In genomic region chr5:142655339-142656267, GRCh38 we compare ENCODE assay signal across 8 cellular contexts. TPM values are rescaled to one million over a fixed set of nuclear protein-coding genes. Genes with fewer than 3 reads are reported as not detected.
A peak's percentile ranks its signal among the peaks of the same experiment; 100 is the strongest.
DNase-seq lines count a peak whose midpoint lies in the region; ATAC-seq, FAIRE-seq and TF ChIP-seq lines count a peak whose summit lies in the region.

No MANE protein-coding gene starts in this region.

- BruUV-seq in OCI-LY7 (replicated peaks; lab: Mats Ljungman, UMichigan) = no TSS peak

- H4K20me1 ChIP-seq in OCI-LY7 (ENCODE audit: insufficient read depth, low read length) = no peaks in the 10 kb centered on the region

- no peak overlapping the region for H3K4me2 ChIP-seq in OCI-LY7 (ENCODE audit: low read length)

- no peak overlapping the region for H3K4me3 ChIP-seq in OCI-LY7 (ENCODE audit: low read depth, low read length, poor library complexity, severe bottlenecking)
- H3K4me3 ChIP-seq in naive thymus-derived CD4-positive, alpha-beta T cell (ENCODE audit: low read length) = no peak overlapping the region

- peak; percentile 43 for FAIRE-seq in A204.1 (lab: Jason Lieb, UNC)

- peak; percentile 78 for DNase-seq in HPDE6-E6E7 (ENCODE audit: extremely low spot score)
- peak; percentile 62 for DNase-seq in OCI-LY7 (ENCODE audit: low spot score)
- DNase-seq in activated T-cell treated with anti-CD3 and anti-CD28 coated beads for 48 hours (ENCODE audit: low read depth) = peak; percentile 72
- peak; percentile 26 to 76 (median 61) for DNase-seq in naive thymus-derived CD4-positive, alpha-beta T cell

- intact Hi-C loops in OCI-LY7 (cut with micrococcal nuclease; ENCODE audit: unreplicated experiment) = loop anchor here (1.0 to 5.0 kb wide), 2 partner anchors 44 to 227 kb away; no protein-coding TSS in a partner anchor
- intact Hi-C loops in naive thymus-derived CD4-positive, alpha-beta T cell (cut with micrococcal nuclease) = loop anchor here (1.0 to 5.0 kb wide), 8 partner anchors 44 to 503 kb away; no protein-coding TSS in a partner anchor

- no peaks in the 10 kb centered on the region for H3K36me3 ChIP-seq in OCI-LY7 (ENCODE audit: insufficient read depth, low read length)
- H3K36me3 ChIP-seq in naive thymus-derived CD4-positive, alpha-beta T cell (ENCODE audit: control insufficient read depth in 2 of 3, insufficient read depth in 3 of 3, low read length in 3 of 3) = no peaks in the 10 kb centered on the region

- ATAC-seq in GM18519 (IDR thresholded peaks at IDR 0.05; ENCODE audit: low FRiP score, unreplicated experiment) (peak; percentile 59), esophagus mucosa (peak; percentile 85)
- ATAC-seq in naive thymus-derived CD4-positive, alpha-beta T cell = peak; percentile 90
- ATAC-seq in stimulated activated memory B cell treated with anti-CD40 and anti-IgM and Interleukin-4, amounts not matched to agents 10 μg/mL and 1 μg/mL and 100 μg/mL, for 72 hours = peak; percentile 56

- H2AFZ ChIP-seq in OCI-LY7 (ENCODE audit: low read length) = no peak overlapping the region

- H3K79me2 ChIP-seq in OCI-LY7 (ENCODE audit: insufficient read depth, low read depth, low read length) = no peaks in the 10 kb centered on the region

- no peak overlapping the region for H3K27ac ChIP-seq in OCI-LY7 (ENCODE audit: low read depth, low read length, poor library complexity, severe bottlenecking)
- H3K27ac ChIP-seq in naive thymus-derived CD4-positive, alpha-beta T cell (ENCODE audit: low read depth, low read length) = no peak overlapping the region

- CTCF ChIA-PET in OCI-LY7 (lab: Charles Lee; ENCODE audit: unreplicated experiment) = interaction anchor here (0.6 kb wide), 2 partner anchors 53 to 1089 kb away, joined by 3 read pairs; no protein-coding TSS in a partner anchor
- CTCF ChIA-PET in naive thymus-derived CD4-positive, alpha-beta T cell (lab: Charles Lee) = interaction anchor here (0.5 to 1.3 kb wide), 9 partner anchors 10 to 503 kb away, joined by 3 to 6 read pairs (median 3); no protein-coding TSS in a partner anchor

- no peaks in the 10 kb centered on the region for H3K4me1 ChIP-seq in OCI-LY7 (ENCODE audit: insufficient read depth, low read length, poor library complexity, severe bottlenecking)
- H3K4me1 ChIP-seq in naive thymus-derived CD4-positive, alpha-beta T cell (ENCODE audit: control insufficient read depth in 2 of 2, insufficient read depth in 2 of 2, low read length in 2 of 2) = no peaks in the 10 kb centered on the region

- TF ChIP-seq CTCF in OCI-LY7 (conservative IDR thresholded peaks at IDR 0.05; ENCODE audit: low read length) = peak; percentile 98

- no peaks in the 10 kb centered on the region for H3K9me3 Mint-ChIP-seq in naive thymus-derived CD4-positive, alpha-beta T cell
- no peaks in the 10 kb centered on the region for H3K9me3 Mint-ChIP-seq in stimulated activated memory B cell treated with anti-CD40 and anti-IgM and Interleukin-4, amounts not matched to agents 10 μg/mL and 1 μg/mL and 100 μg/mL, for 72 hours

- POLR2A ChIA-PET in OCI-LY7 (lab: Charles Lee) = no interaction called here
- POLR2A ChIA-PET in naive thymus-derived CD4-positive, alpha-beta T cell (lab: Charles Lee) = interaction anchor here (0.7 kb wide), 1 partner anchor 43 kb away, joined by 3 read pairs; no protein-coding TSS in a partner anchor

- no peak overlapping the region for H3K4me3 Mint-ChIP-seq in naive thymus-derived CD4-positive, alpha-beta T cell
- no peak overlapping the region for H3K4me3 Mint-ChIP-seq in stimulated activated memory B cell treated with anti-CD40 and anti-IgM and Interleukin-4, amounts not matched to agents 10 μg/mL and 1 μg/mL and 100 μg/mL, for 72 hours

- H3K27me3 ChIP-seq in naive thymus-derived CD4-positive, alpha-beta T cell (ENCODE audit: control insufficient read depth in 2 of 2, insufficient read depth in 2 of 2, low read length in 2 of 2) = no peaks in the 10 kb centered on the region

- no peaks in the 10 kb centered on the region for H3K36me3 Mint-ChIP-seq in naive thymus-derived CD4-positive, alpha-beta T cell
- H3K36me3 Mint-ChIP-seq in stimulated activated memory B cell treated with anti-CD40 and anti-IgM and Interleukin-4, amounts not matched to agents 10 μg/mL and 1 μg/mL and 100 μg/mL, for 72 hours = no peaks in the 10 kb centered on the region

- peaks cover 8 to 29% (median 11%) of the 10 kb centered on the region in 5 donors for H3K27me3 Mint-ChIP-seq in naive thymus-derived CD4-positive, alpha-beta T cell
- H3K27me3 Mint-ChIP-seq in stimulated activated memory B cell treated with anti-CD40 and anti-IgM and Interleukin-4, amounts not matched to agents 10 μg/mL and 1 μg/mL and 100 μg/mL, for 72 hours = peaks cover 66% of the 10 kb centered on the region

- no peaks in the 10 kb centered on the region for H3K9me3 ChIP-seq in OCI-LY7 (ENCODE audit: low read length)
- H3K9me3 ChIP-seq in naive thymus-derived CD4-positive, alpha-beta T cell (ENCODE audit: control insufficient read depth in 2 of 3, low read length in 3 of 3) = no peaks in the 10 kb centered on the region

- H3K9me2 ChIP-seq in OCI-LY7 (ENCODE audit: insufficient read depth, low read length) = no peaks in the 10 kb centered on the region

- H3K27ac Mint-ChIP-seq in naive thymus-derived CD4-positive, alpha-beta T cell = no peak overlapping the region
- H3K27ac Mint-ChIP-seq in stimulated activated memory B cell treated with anti-CD40 and anti-IgM and Interleukin-4, amounts not matched to agents 10 μg/mL and 1 μg/mL and 100 μg/mL, for 72 hours = no peak overlapping the region

- H3K4me1 Mint-ChIP-seq in naive thymus-derived CD4-positive, alpha-beta T cell = peaks cover 0 to 9% (median 7%) of the 10 kb centered on the region in 7 donors
- no peaks in the 10 kb centered on the region for H3K4me1 Mint-ChIP-seq in stimulated activated memory B cell treated with anti-CD40 and anti-IgM and Interleukin-4, amounts not matched to agents 10 μg/mL and 1 μg/mL and 100 μg/mL, for 72 hours

RNA-seq across cellular contexts. Expression of gene FGF1, which starts 30.3 kb away (rescaled TPM):
- total RNA-seq in OCI-LY7 (2014; rRNA removed; shearing (Covaris generic)) = not detected in 2 replicates
- not detected in 2 replicates for total RNA-seq in OCI-LY7 (2022)
- 0.88 TPM for total RNA-seq in esophagus mucosa
- not detected for total RNA-seq in naive thymus-derived CD4-positive, alpha-beta T cell
- polyA plus RNA-seq in naive thymus-derived CD4-positive, alpha-beta T cell = not detected
